1 cellular context compared by ENCODE assay signal in the genomic region with DNA sequence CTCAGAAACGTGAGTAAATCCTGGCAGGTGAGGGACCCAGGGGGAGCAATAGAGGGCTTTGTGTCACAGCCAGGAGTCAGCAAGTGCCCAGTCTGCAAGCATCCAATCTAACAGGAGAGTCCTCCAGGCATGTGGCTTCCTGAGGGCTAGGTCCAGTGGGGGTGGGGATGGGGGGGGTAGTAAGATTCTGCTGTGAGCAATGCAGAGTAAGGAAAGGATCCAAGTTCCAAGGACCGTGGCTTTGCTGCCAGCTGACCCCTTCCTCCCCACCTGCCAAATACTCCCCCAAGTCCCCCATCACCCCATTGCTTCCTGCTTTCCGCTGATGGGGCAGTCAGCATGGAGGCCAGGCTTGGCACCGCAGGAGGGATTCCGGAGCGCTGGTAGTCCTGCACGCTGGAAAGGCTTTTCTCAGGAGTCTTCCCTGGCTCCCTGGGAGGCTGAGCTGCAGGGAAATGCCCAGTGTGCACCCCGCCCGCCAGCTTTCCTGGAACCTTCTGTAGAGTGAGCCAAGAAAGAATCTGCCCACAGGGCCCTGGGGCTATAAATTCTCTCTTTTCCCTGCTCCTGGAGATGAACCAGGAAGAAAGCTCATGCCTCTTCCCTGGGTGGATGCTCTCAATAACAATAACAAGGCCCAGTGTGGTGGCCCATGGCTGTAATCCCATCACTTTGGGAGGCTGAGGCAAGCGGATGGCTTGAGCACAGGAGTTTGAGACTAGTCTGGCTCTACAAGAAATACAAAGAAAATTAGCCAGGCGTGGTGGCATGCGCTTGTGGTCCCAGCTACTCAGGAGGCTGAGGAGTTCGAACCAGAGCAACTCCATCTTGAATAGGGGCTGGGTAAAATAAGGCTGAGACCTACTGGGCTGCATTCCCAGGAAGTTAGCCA.
TF ChIP-seq lines count a peak whose summit lies in the region.

No MANE protein-coding gene starts in this region.

TF ChIP-seq in K562, 482 proteins besides CTCF, POLR2A, EP300 and RAD21 (continued from another document and continues in another):
- TF ChIP-seq FOXK1 (CRISPR knock-in tag; IDR thresholded peaks at IDR 0.05; ENCODE audit: borderline replicate concordance), result no peak
- TF ChIP-seq RBM15 (IDR thresholded peaks at IDR 0.05; ENCODE audit: insufficient read depth, low read length), result no peak
- TF ChIP-seq SRSF7 (optimal IDR thresholded peaks at IDR 0.05; ENCODE audit: low read depth, low read length), result no peak
- no peak for TF ChIP-seq ZFP30 (CRISPR knock-in tag; IDR thresholded peaks at IDR 0.05; ENCODE audit: borderline replicate concordance)
- TF ChIP-seq PCBP2 (IDR thresholded peaks at IDR 0.05; ENCODE audit: low read depth, low read length, poor library complexity, severe bottlenecking), result no peak
- TF ChIP-seq BMI1 (IDR thresholded peaks at IDR 0.05; ENCODE audit: low read length), result no peak
- no peak for TF ChIP-seq RBBP5 (IDR thresholded peaks at IDR 0.05; ENCODE audit: borderline replicate concordance, insufficient read depth, low read length, poor library complexity, severe bottlenecking)
- no peak for TF ChIP-seq YY1 (IDR thresholded peaks at IDR 0.05; ENCODE audit: borderline replicate concordance in 1 of 3, control insufficient read depth in 1 of 3, extremely low read depth in 1 of 3, insufficient read depth in 3 of 3, insufficient read length in 1 of 3, insufficient replicate concordance in 2 of 3, low read depth in 1 of 3, low read length in 2 of 3)
- TF ChIP-seq ZNF561 (CRISPR knock-in tag; conservative IDR thresholded peaks at IDR 0.05), result peak; percentile 74; the same call in 1 of the 2 replicates
- peak; percentile 87 for TF ChIP-seq ZNF644 (tag; IDR thresholded peaks at IDR 0.05; ENCODE audit: low read depth)
- TF ChIP-seq, protein P1, sequence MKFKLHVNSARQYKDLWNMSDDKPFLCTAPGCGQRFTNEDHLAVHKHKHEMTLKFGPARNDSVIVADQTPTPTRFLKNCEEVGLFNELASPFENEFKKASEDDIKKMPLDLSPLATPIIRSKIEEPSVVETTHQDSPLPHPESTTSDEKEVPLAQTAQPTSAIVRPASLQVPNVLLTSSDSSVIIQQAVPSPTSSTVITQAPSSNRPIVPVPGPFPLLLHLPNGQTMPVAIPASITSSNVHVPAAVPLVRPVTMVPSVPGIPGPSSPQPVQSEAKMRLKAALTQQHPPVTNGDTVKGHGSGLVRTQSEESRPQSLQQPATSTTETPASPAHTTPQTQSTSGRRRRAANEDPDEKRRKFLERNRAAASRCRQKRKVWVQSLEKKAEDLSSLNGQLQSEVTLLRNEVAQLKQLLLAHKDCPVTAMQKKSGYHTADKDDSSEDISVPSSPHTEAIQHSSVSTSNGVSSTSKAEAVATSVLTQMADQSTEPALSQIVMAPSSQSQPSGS (CRISPR knock-in tag; IDR thresholded peaks at IDR 0.05), result no peak
- 0 out of 2 replicates have a peak, but pooled peaks have one; percentile 57 for TF ChIP-seq ZNF589 (CRISPR knock-in tag; IDR thresholded peaks at IDR 0.05; ENCODE audit: low read depth)
- TF ChIP-seq MTA3 (IDR thresholded peaks at IDR 0.05; ENCODE audit: borderline replicate concordance), result no peak
- no peak for TF ChIP-seq ZNF3 (CRISPR knock-in tag; IDR thresholded peaks at IDR 0.05)
- no peak for TF ChIP-seq ZNF584 (CRISPR knock-in tag; IDR thresholded peaks at IDR 0.05; ENCODE audit: low read depth)
- TF ChIP-seq STAG1 (CRISPR knock-in tag; IDR thresholded peaks at IDR 0.05; ENCODE audit: borderline replicate concordance), result no peak
- no peak for TF ChIP-seq GABPA (tag; conservative IDR thresholded peaks at IDR 0.05; ENCODE audit: low read depth)
- no peak for TF ChIP-seq HNRNPK (IDR thresholded peaks at IDR 0.05; ENCODE audit: low read depth, low read length, poor library complexity, severe bottlenecking)
- TF ChIP-seq, protein P2, sequence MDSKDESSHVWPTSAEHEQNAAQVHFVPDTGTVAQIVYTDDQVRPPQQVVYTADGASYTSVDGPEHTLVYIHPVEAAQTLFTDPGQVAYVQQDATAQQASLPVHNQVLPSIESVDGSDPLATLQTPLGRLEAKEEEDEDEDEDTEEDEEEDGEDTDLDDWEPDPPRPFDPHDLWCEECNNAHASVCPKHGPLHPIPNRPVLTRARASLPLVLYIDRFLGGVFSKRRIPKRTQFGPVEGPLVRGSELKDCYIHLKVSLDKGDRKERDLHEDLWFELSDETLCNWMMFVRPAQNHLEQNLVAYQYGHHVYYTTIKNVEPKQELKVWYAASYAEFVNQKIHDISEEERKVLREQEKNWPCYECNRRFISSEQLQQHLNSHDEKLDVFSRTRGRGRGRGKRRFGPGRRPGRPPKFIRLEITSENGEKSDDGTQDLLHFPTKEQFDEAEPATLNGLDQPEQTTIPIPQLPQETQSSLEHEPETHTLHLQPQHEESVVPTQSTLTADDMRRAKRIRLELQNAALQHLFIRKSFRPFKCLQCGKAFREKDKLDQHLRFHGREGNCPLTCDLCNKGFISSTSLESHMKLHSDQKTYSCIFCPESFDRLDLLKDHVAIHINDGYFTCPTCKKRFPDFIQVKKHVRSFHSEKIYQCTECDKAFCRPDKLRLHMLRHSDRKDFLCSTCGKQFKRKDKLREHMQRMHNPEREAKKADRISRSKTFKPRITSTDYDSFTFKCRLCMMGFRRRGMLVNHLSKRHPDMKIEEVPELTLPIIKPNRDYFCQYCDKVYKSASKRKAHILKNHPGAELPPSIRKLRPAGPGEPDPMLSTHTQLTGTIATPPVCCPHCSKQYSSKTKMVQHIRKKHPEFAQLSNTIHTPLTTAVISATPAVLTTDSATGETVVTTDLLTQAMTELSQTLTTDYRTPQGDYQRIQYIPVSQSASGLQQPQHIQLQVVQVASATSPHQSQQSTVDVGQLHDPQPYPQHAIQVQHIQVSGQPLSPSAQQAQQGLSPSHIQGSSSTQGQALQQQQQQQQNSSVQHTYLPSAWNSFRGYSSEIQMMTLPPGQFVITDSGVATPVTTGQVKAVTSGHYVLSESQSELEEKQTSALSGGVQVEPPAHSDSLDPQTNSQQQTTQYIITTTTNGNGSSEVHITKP (IDR thresholded peaks at IDR 0.05; ENCODE audit: partially characterized antibody), result no peak
- no peak for TF ChIP-seq EHMT2 (IDR thresholded peaks at IDR 0.05)
- TF ChIP-seq, protein P3, sequence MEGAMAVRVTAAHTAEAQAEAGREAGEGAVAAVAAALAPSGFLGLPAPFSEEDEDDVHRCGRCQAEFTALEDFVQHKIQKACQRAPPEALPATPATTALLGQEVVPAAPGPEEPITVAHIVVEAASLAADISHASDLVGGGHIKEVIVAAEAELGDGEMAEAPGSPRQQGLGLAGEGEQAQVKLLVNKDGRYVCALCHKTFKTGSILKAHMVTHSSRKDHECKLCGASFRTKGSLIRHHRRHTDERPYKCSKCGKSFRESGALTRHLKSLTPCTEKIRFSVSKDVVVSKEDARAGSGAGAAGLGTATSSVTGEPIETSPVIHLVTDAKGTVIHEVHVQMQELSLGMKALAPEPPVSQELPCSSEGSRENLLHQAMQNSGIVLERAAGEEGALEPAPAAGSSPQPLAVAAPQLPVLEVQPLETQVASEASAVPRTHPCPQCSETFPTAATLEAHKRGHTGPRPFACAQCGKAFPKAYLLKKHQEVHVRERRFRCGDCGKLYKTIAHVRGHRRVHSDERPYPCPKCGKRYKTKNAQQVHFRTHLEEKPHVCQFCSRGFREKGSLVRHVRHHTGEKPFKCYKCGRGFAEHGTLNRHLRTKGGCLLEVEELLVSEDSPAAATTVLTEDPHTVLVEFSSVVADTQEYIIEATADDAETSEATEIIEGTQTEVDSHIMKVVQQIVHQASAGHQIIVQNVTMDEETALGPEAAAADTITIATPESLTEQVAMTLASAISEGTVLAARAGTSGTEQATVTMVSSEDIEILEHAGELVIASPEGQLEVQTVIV (CRISPR knock-in tag; IDR thresholded peaks at IDR 0.05; ENCODE audit: borderline replicate concordance), result no peak
- TF ChIP-seq ZNF165 (CRISPR knock-in tag; IDR thresholded peaks at IDR 0.05; ENCODE audit: borderline replicate concordance), result peak; percentile 90; the same call in 1 of the 2 replicates
- peak; percentile 40 for TF ChIP-seq ETV1 (tag; conservative IDR thresholded peaks at IDR 0.05; ENCODE audit: low read depth)
- TF ChIP-seq NCOA1 (IDR thresholded peaks at IDR 0.05; ENCODE audit: low read depth), result no peak
- TF ChIP-seq, protein P4, sequence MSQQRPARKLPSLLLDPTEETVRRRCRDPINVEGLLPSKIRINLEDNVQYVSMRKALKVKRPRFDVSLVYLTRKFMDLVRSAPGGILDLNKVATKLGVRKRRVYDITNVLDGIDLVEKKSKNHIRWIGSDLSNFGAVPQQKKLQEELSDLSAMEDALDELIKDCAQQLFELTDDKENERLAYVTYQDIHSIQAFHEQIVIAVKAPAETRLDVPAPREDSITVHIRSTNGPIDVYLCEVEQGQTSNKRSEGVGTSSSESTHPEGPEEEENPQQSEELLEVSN (IDR thresholded peaks at IDR 0.05; ENCODE audit: borderline replicate concordance in 1 of 2, extremely low read depth in 1 of 2, insufficient read depth in 1 of 2, insufficient read length in 1 of 2, low read depth in 1 of 2, low read length in 1 of 2, poor library complexity in 1 of 2, severe bottlenecking in 1 of 2), result no peak
- no peak for TF ChIP-seq CBX1 (IDR thresholded peaks at IDR 0.05; ENCODE audit: low read depth)
- no peak for TF ChIP-seq HDAC6 (IDR thresholded peaks at IDR 0.05; ENCODE audit: low read depth, low read length)
- TF ChIP-seq MCM7 (IDR thresholded peaks at IDR 0.05), result no peak
- TF ChIP-seq ZNF384 (IDR thresholded peaks at IDR 0.05; ENCODE audit: low read depth, low read length), result no peak
- TF ChIP-seq NEUROD1 (IDR thresholded peaks at IDR 0.05; ENCODE audit: borderline replicate concordance, low read depth, low read length, partially characterized antibody), result no peak
- no peak for TF ChIP-seq TAF9B (IDR thresholded peaks at IDR 0.05; ENCODE audit: partially characterized antibody)
- TF ChIP-seq, protein P5, sequence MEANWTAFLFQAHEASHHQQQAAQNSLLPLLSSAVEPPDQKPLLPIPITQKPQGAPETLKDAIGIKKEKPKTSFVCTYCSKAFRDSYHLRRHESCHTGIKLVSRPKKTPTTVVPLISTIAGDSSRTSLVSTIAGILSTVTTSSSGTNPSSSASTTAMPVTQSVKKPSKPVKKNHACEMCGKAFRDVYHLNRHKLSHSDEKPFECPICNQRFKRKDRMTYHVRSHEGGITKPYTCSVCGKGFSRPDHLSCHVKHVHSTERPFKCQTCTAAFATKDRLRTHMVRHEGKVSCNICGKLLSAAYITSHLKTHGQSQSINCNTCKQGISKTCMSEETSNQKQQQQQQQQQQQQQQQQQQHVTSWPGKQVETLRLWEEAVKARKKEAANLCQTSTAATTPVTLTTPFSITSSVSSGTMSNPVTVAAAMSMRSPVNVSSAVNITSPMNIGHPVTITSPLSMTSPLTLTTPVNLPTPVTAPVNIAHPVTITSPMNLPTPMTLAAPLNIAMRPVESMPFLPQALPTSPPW (CRISPR knock-in tag; IDR thresholded peaks at IDR 0.05), result no peak
- TF ChIP-seq, protein P6, sequence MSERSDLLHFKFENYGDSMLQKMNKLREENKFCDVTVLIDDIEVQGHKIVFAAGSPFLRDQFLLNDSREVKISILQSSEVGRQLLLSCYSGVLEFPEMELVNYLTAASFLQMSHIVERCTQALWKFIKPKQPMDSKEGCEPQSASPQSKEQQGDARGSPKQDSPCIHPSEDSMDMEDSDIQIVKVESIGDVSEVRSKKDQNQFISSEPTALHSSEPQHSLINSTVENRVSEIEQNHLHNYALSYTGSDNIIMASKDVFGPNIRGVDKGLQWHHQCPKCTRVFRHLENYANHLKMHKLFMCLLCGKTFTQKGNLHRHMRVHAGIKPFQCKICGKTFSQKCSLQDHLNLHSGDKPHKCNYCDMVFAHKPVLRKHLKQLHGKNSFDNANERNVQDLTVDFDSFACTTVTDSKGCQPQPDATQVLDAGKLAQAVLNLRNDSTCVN (CRISPR knock-in tag; IDR thresholded peaks at IDR 0.05), result no peak
- TF ChIP-seq, protein P7, sequence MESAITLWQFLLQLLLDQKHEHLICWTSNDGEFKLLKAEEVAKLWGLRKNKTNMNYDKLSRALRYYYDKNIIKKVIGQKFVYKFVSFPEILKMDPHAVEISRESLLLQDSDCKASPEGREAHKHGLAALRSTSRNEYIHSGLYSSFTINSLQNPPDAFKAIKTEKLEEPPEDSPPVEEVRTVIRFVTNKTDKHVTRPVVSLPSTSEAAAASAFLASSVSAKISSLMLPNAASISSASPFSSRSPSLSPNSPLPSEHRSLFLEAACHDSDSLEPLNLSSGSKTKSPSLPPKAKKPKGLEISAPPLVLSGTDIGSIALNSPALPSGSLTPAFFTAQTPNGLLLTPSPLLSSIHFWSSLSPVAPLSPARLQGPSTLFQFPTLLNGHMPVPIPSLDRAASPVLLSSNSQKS (CRISPR knock-in tag; IDR thresholded peaks at IDR 0.05), result no peak
- no peak for TF ChIP-seq KHSRP (IDR thresholded peaks at IDR 0.05)
- no peak for TF ChIP-seq TAF15 (IDR thresholded peaks at IDR 0.05; ENCODE audit: low read depth, low read length)
- TF ChIP-seq RCOR1 (IDR thresholded peaks at IDR 0.05; ENCODE audit: borderline replicate concordance in 1 of 2, low read depth in 2 of 2, low read length in 2 of 2), result no peak
- TF ChIP-seq PHF21A (IDR thresholded peaks at IDR 0.05; ENCODE audit: borderline replicate concordance, low read depth), result no peak
- TF ChIP-seq, protein P8, sequence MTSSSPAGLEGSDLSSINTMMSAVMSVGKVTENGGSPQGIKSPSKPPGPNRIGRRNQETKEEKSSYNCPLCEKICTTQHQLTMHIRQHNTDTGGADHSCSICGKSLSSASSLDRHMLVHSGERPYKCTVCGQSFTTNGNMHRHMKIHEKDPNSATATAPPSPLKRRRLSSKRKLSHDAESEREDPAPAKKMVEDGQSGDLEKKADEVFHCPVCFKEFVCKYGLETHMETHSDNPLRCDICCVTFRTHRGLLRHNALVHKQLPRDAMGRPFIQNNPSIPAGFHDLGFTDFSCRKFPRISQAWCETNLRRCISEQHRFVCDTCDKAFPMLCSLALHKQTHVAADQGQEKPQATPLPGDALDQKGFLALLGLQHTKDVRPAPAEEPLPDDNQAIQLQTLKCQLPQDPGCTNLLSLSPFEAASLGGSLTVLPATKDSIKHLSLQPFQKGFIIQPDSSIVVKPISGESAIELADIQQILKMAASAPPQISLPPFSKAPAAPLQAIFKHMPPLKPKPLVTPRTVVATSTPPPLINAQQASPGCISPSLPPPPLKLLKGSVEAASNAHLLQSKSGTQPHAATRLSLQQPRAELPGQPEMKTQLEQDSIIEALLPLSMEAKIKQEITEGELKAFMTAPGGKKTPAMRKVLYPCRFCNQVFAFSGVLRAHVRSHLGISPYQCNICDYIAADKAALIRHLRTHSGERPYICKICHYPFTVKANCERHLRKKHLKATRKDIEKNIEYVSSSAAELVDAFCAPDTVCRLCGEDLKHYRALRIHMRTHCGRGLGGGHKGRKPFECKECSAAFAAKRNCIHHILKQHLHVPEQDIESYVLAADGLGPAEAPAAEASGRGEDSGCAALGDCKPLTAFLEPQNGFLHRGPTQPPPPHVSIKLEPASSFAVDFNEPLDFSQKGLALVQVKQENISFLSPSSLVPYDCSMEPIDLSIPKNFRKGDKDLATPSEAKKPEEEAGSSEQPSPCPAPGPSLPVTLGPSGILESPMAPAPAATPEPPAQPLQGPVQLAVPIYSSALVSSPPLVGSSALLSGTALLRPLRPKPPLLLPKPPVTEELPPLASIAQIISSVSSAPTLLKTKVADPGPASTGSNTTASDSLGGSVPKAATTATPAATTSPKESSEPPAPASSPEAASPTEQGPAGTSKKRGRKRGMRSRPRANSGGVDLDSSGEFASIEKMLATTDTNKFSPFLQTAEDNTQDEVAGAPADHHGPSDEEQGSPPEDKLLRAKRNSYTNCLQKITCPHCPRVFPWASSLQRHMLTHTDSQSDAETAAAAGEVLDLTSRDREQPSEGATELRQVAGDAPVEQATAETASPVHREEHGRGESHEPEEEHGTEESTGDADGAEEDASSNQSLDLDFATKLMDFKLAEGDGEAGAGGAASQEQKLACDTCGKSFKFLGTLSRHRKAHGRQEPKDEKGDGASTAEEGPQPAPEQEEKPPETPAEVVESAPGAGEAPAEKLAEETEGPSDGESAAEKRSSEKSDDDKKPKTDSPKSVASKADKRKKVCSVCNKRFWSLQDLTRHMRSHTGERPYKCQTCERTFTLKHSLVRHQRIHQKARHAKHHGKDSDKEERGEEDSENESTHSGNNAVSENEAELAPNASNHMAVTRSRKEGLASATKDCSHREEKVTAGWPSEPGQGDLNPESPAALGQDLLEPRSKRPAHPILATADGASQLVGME (CRISPR knock-in tag; IDR thresholded peaks at IDR 0.05), result peak; percentile 94
